Comparison of ENCODE assay signal across 10 cellular contexts in the genomic region with DNA sequence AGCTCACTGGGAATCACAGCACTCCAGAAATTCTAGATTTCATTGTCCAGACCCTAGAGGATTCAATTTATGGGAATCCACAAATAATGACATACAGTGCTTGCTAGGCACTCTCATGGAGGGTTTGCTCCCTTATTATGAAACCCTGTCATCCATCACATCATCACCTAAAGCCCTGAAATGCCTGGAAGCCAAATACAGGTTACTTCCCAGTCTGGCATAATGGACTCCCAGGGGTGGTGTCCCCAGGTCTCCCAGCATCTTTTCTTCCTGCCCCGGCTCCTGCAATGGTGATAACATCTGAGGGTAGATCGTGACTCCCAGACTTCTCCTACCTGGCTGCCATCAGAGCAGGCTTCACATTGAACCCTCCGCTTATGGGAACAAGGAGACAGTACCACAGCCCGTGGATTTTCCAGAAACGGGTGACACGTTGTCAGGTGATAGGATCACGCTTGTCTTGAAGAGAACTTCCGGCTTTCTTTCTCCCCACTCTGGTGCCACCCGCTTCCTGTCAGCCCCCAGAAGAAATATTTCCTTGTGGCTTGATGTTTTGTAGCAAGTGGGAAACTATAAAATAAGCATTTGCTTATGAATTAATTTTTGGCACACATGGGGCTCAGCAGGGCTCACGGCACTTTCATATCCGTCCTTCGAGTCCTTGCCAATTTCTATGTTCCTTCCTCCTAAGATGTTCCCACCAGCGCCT.
DNase-seq lines count a peak whose midpoint lies in the region; ATAC-seq and TF ChIP-seq lines count a peak whose summit lies in the region.
"Had no signal": no experiment of that assay in that cellular context is flagged by ENCODE, and none has a peak within 500 bp of the region (broad histone marks: within the 10 kb centered on the region; RNA-seq: fewer than 3 reads in every experiment).

No MANE protein-coding gene starts in this region.

- dilution Hi-C loops in mammary epithelial cell (cut with HindIII; ENCODE audit: low sequenced_read_pairs): no loop called here

- H2AFZ ChIP-seq in mammary epithelial cell (ENCODE audit: low read depth, low read length): no peak overlapping the region

- H3K9me3 ChIP-seq in mammary epithelial cell (replicated peaks; ENCODE audit: insufficient read depth, low read length): no peaks in the 10 kb centered on the region
- no peaks in the 10 kb centered on the region for H3K9me3 ChIP-seq in tibial nerve
- no peaks in the 10 kb centered on the region for H3K9me3 ChIP-seq in endodermal cell (ENCODE audit: control insufficient read depth, low read length)

- no peak for ATAC-seq in GM18870 (IDR thresholded peaks at IDR 0.05; ENCODE audit: unreplicated experiment)

- H3K4me1 Mint-ChIP-seq in endodermal cell: peaks cover 22% of the 10 kb centered on the region

- no peak overlapping the region for H3K4me3 ChIP-seq in mammary epithelial cell (replicated peaks in 1 of 3; ENCODE audit: insufficient read depth in 1 of 3, low read depth in 2 of 3, low read length in 3 of 3)
- H3K4me3 ChIP-seq in tibial nerve: no peak overlapping the region
- H3K4me3 ChIP-seq in endodermal cell (ENCODE audit: low read length): no peak overlapping the region

- H3K36me3 ChIP-seq in mammary epithelial cell (ENCODE audit: insufficient read depth, low read length) (no peaks in the 10 kb centered on the region), tibial nerve (no peaks in the 10 kb centered on the region), endodermal cell (ENCODE audit: control insufficient read depth, insufficient read depth, low read length) (no peaks in the 10 kb centered on the region)

- H3K4me1 ChIP-seq in mammary epithelial cell (ENCODE audit: insufficient read depth, low read length) (peaks cover 50% of the 10 kb centered on the region), tibial nerve (peaks cover 0 to 34% (median 12%) of the 10 kb centered on the region in 4 donors), endodermal cell (ENCODE audit: control insufficient read depth, insufficient read depth, low read length) (no peaks in the 10 kb centered on the region)

- TF ChIP-seq EP300 in tibial nerve (IDR thresholded peaks at IDR 0.05): no peak

- H3K27ac Mint-ChIP-seq in endodermal cell: no peak overlapping the region

- H3K27me3 ChIP-seq in mammary epithelial cell (ENCODE audit: insufficient read depth, low read length) (no peaks in the 10 kb centered on the region), tibial nerve (no peaks in the 10 kb centered on the region), endodermal cell (ENCODE audit: control insufficient read depth, insufficient read depth, low read length, poor library complexity, severe bottlenecking) (no peaks in the 10 kb centered on the region)

- TF ChIP-seq POLR2A in tibial nerve (IDR thresholded peaks at IDR 0.05): no peak

- H3K36me3 Mint-ChIP-seq in endodermal cell (ENCODE audit: low read depth): no peaks in the 10 kb centered on the region

- H3K79me2 ChIP-seq in mammary epithelial cell (ENCODE audit: insufficient read depth, low read length): no peaks in the 10 kb centered on the region

- intact Hi-C loops in mammary epithelial cell (cut with micrococcal nuclease): no loop called here

- no peak overlapping the region for H3K4me3 Mint-ChIP-seq in endodermal cell

- WGBS in mammary epithelial cell (ENCODE audit: low coverage, missing lambda C conversion rate): 61% methylated on average over 13 of the region's 13 CpGs
- 63 to 64% methylated on average over 13 of the region's 13 CpGs for WGBS in tibial nerve, 2 donors
- WGBS in endodermal cell (ENCODE audit: insufficient coverage in 1 of 2, insufficient read length in 1 of 2), 2 experiments: 88% methylated on average over 12 to 13 of the region's 13 CpGs

- peaks cover 3% of the 10 kb centered on the region for H3K27me3 Mint-ChIP-seq in endodermal cell (ENCODE audit: insufficient read depth)

- in situ Hi-C loops in mammary epithelial cell (cut with MboI; ENCODE audit: low sequenced_read_pairs in 2 of 2): no loop called here

- H4K20me1 ChIP-seq in mammary epithelial cell (ENCODE audit: insufficient read depth, low read length): no peaks in the 10 kb centered on the region

- H3K9me3 Mint-ChIP-seq in endodermal cell: no peaks in the 10 kb centered on the region

- peak; percentile 67 for DNase-seq in activated CD8-positive, alpha-beta memory T cell treated with anti-CD3 and anti-CD28 coated beads for 24 hours
- DNase-seq in activated CD8-positive, alpha-beta memory T cell treated with anti-CD3 and anti-CD28 coated beads, Interleukin-2, amount 50 U/mL, for 48 hours: no peak
- DNase-seq in mammary epithelial cell: no peak
- peak; percentile 15 to 72 for DNase-seq in lung microvascular endothelial cell (ENCODE audit: low read depth in 2 of 2)
- no peak for DNase-seq in tibial nerve (ENCODE audit: low spot score in 2 of 2)
- no peak for DNase-seq in endodermal cell
- DNase-seq in NCI-H2107 treated with DMSO at 0.1 percent for 48 hours (lab: John Stamatoyannopoulos, UW; ENCODE audit: unreplicated experiment): no peak
- DNase-seq: activated CD4-positive, alpha-beta T cell treated with anti-CD3 and anti-CD28 coated beads, Interleukin-2, amount 50 U/mL, for 4 hours; NCI-H1694 treated with DMSO at 0.1 percent for 48 hours had no signal

- H3K27ac ChIP-seq in mammary epithelial cell (ENCODE audit: insufficient read depth, low read depth, low read length) (peak overlapping the region; percentile 56), tibial nerve (peak overlapping the region; percentile 79 to 85 (median 81)), endodermal cell (ENCODE audit: low read depth, low read length) (no peak overlapping the region)

- TF ChIP-seq CTCF in mammary epithelial cell (conservative IDR thresholded peaks at IDR 0.05 in 1 of 2, IDR thresholded peaks at IDR 0.05 in 1 of 2; ENCODE audit: extremely low read depth in 1 of 2, insufficient read depth in 1 of 2, low read depth in 1 of 2, low read length in 2 of 2) (no peak), tibial nerve (IDR thresholded peaks at IDR 0.05) (no peak), endodermal cell (conservative IDR thresholded peaks at IDR 0.05) (no peak)

- CTCF ChIA-PET in mammary epithelial cell (lab: Charles Lee; ENCODE audit: low non-redundant PET): no interaction called here

- H3K9ac ChIP-seq in mammary epithelial cell (ENCODE audit: insufficient read depth, low read length) (no peak overlapping the region), endodermal cell (ENCODE audit: extremely low read depth, low read length, poor library complexity, severe bottlenecking) (no peak overlapping the region)

- BruUV-seq in mammary epithelial cell (replicated peaks; lab: Mats Ljungman, UMichigan): no TSS peak

- H3K4me2 ChIP-seq in mammary epithelial cell (ENCODE audit: insufficient read depth, low read depth, low read length): peak overlapping the region; percentile 45

Comparison
In these comparisons a context has a peak if more than half of its experiments do, and no peak if none do; other contexts are left out.
1. DNase-seq: peak in activated CD8-positive, alpha-beta memory T cell treated with anti-CD3 and anti-CD28 coated beads for 24 hours (single experiment) and lung microvascular endothelial cell (2 of 2); none in activated CD8-positive, alpha-beta memory T cell treated with anti-CD3 and anti-CD28 coated beads, Interleukin-2, amount 50 U/mL, for 48 hours (single experiment), mammary epithelial cell (single experiment), tibial nerve (0 of 2), endodermal cell (single experiment) and NCI-H2107 treated with DMSO at 0.1 percent for 48 hours (single experiment).